Comparison of ENCODE assay signal across 24 cellular contexts in the genomic region with DNA sequence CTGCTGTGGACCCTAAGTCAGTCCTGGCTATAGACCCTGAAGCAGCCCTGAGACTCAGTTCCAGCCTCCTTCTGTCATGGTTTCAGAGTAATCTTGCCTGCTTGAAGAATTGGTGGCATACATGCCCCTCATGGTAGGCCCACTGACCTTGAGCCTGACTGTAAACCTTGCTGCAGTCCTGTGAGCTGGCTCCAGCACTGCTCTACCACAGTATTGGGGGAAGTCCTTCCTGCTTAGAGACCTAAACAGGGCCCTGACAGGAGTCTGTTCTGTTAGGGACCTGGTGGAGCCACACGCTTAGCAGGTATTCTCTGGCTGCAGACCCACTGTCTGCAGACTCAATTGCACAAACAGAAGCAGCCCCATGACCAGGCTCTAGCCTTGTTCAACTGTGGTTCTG. TPM values are rescaled to one million over a fixed set of nuclear protein-coding genes. Genes with fewer than 3 reads are reported as not detected.
DNase-seq lines count a peak whose midpoint lies in the region; ATAC-seq, FAIRE-seq and TF ChIP-seq lines count a peak whose summit lies in the region.
"Had no signal": no experiment of that assay in that cellular context is flagged by ENCODE, and none has a peak within 500 bp of the region (broad histone marks: within the 10 kb centered on the region; RNA-seq: fewer than 3 reads in every experiment).

No MANE protein-coding gene starts in this region.

- peak; percentile 56 for ATAC-seq in HepG2
- ATAC-seq in right lobe of liver, result no peak
- ATAC-seq in HG03196 (IDR thresholded peaks at IDR 0.05; ENCODE audit: unreplicated experiment), result no peak
- ATAC-seq: A549 had no signal

- H3K23ac ChIP-seq in neuronal stem cell (ENCODE audit: low read depth, low read length, poor library complexity), result no peak overlapping the region

- BruUV-seq in HepG2 (replicated peaks; lab: Mats Ljungman, UMichigan), result no TSS peak

- TF ChIP-seq CTCF in HepG2 (CRISPR knock-in tag; IDR thresholded peaks at IDR 0.05), result no peak
- no peak for TF ChIP-seq CTCF in right lobe of liver (IDR thresholded peaks at IDR 0.05)
- no peak for TF ChIP-seq CTCF in OCI-LY3 (IDR thresholded peaks at IDR 0.05; ENCODE audit: low read depth, low read length)

- H4K20me1 ChIP-seq in HepG2 (ENCODE audit: insufficient read depth, low read length), result no peaks in the 10 kb centered on the region
- H4K20me1 ChIP-seq in OCI-LY3 (ENCODE audit: insufficient read depth, low read length), result no peaks in the 10 kb centered on the region
- H4K20me1 ChIP-seq: BLaER1 treated with 17β-estradiol and CSF1 and Interleukin-3, amounts not matched to agents 10 nM and 100 nM had no signal

- H3K4me2 ChIP-seq in HepG2 (ENCODE audit: low read depth, low read length) (no peak overlapping the region), OCI-LY3 (ENCODE audit: low read length) (no peak overlapping the region), neuronal stem cell (ENCODE audit: insufficient read depth, low read length, poor library complexity, severe bottlenecking) (no peak overlapping the region)
- H3K4me2 ChIP-seq: A549; BLaER1 treated with 17β-estradiol and CSF1 and Interleukin-3, amounts not matched to agents 10 nM and 100 nM had no signal

- H2AFZ ChIP-seq in HepG2 (ENCODE audit: low read length) (no peak overlapping the region), OCI-LY3 (ENCODE audit: low read depth, low read length) (peak overlapping the region; percentile 4; the same call in 1 of the 2 replicates), neuronal stem cell (ENCODE audit: low read length) (no peak overlapping the region)
- H2AFZ ChIP-seq: GM23248 had no signal

- 0% methylated on average over 1 of the region's 1 CpG for WGBS in HepG2 (ENCODE audit: low lambda C conversion rate)
- 0% methylated on average over 1 of the region's 1 CpG for WGBS in right lobe of liver (ENCODE audit: insufficient coverage, low coverage, low lambda C conversion rate, missing lambda C conversion rate)
- WGBS in neuronal stem cell (ENCODE audit: extremely low coverage in 2 of 2, insufficient read length in 2 of 2, insufficient replicate concordance in 1 of 2), 2 donors, result no CpG with 5 or more reads among the region's 1 CpG

- H3K9ac ChIP-seq in HepG2 (ENCODE audit: insufficient read depth, low read depth, low read length) (no peak overlapping the region), OCI-LY3 (ENCODE audit: low read length) (no peak overlapping the region), neuronal stem cell (ENCODE audit: low read depth, low read length, poor library complexity) (no peak overlapping the region)
- H3K9ac ChIP-seq: BLaER1 treated with 17β-estradiol and CSF1 and Interleukin-3, amounts not matched to agents 10 nM and 100 nM; GM23248 had no signal

- no peak overlapping the region for H2BK15ac ChIP-seq in neuronal stem cell (ENCODE audit: low read length)

- no peak for DNase-seq in HepG2 (ENCODE audit: low spot score)
- DNase-seq in right lobe of liver, result no peak
- DNase-seq in neuronal stem cell (ENCODE audit: low spot score), result no peak
- no peak for DNase-seq in D341Med (ENCODE audit: low spot score)
- DNase-seq in GM12892 (ENCODE audit: insufficient read length), result no peak
- DNase-seq: 8988T; ACHN; AML-193; BE2C; Calu3; CD4-positive, alpha-beta T cell; COR-L47; DMS153; DND-41; GM23248; H7; HCEC 1CT had no signal

- no peak overlapping the region for H2BK5ac ChIP-seq in neuronal stem cell (ENCODE audit: low read length)

- H3K9me3 ChIP-seq in HepG2 (ENCODE audit: low read length) (peaks cover 3% of the 10 kb centered on the region; the same call in 1 of the 2 replicates), right lobe of liver (no peaks in the 10 kb centered on the region), OCI-LY3 (ENCODE audit: insufficient read depth, low read length) (no peaks in the 10 kb centered on the region), neuronal stem cell (replicated peaks in 1 of 2; ENCODE audit: control insufficient read depth in 2 of 2, insufficient read depth in 1 of 2, low read depth in 1 of 2, low read length in 2 of 2) (peaks cover 0 to 4% of the 10 kb centered on the region in 2 donors)
- H3K9me3 ChIP-seq: A549, BE2C had no signal

- FAIRE-seq in HepG2 (lab: Jason Lieb, UNC), result no peak
- no peak for FAIRE-seq in GM12892 (lab: Jason Lieb, UNC)
- FAIRE-seq: A549, G401.6, GM19239, H1 had no signal

- H3K27ac ChIP-seq in HepG2 (ENCODE audit: extremely low read length, insufficient read depth, low read length) (no peak overlapping the region), right lobe of liver (no peak overlapping the region), OCI-LY3 (ENCODE audit: low read length) (no peak overlapping the region), neuronal stem cell (replicated peaks; ENCODE audit: low read length) (no peak overlapping the region)
- H3K27ac ChIP-seq: A549; BLaER1 treated with 17β-estradiol and CSF1 and Interleukin-3, amounts not matched to agents 10 nM and 100 nM; GM23248 had no signal

- H4K91ac ChIP-seq in neuronal stem cell (ENCODE audit: low read depth, low read length, poor library complexity), result peak overlapping the region; percentile 45

- H2BK12ac ChIP-seq in neuronal stem cell (ENCODE audit: low read length), result no peak overlapping the region

- H2AK5ac ChIP-seq in neuronal stem cell (ENCODE audit: low read depth, low read length), result no peak overlapping the region

- no peak for TF ChIP-seq POLR2A in HepG2 (IDR thresholded peaks at IDR 0.05; ENCODE audit: insufficient read depth in 1 of 2, low read depth in 2 of 2, low read length in 2 of 2)
- TF ChIP-seq POLR2A in right lobe of liver (IDR thresholded peaks at IDR 0.05), result no peak
- TF ChIP-seq POLR2A in GM12892 (IDR thresholded peaks at IDR 0.05; ENCODE audit: low read depth, low read length), result no peak

- no peak overlapping the region for H2BK120ac ChIP-seq in neuronal stem cell (ENCODE audit: low read depth, low read length)

- H3K4me1 ChIP-seq in HepG2 (ENCODE audit: insufficient read depth, low read length) (peaks cover 7% of the 10 kb centered on the region; the same call in 1 of the 2 replicates), right lobe of liver (no peaks in the 10 kb centered on the region), OCI-LY3 (ENCODE audit: low read length) (peaks cover 15% of the 10 kb centered on the region), neuronal stem cell (ENCODE audit: control insufficient read depth in 2 of 2, insufficient read depth in 1 of 2, low read depth in 1 of 2, low read length in 2 of 2) (no peaks in the 10 kb centered on the region)
- H3K4me1 ChIP-seq: A549, BE2C had no signal

- no peak overlapping the region for H4K8ac ChIP-seq in neuronal stem cell (ENCODE audit: low read depth, low read length)

- H3K27me3 ChIP-seq in HepG2 (ENCODE audit: control insufficient read depth in 1 of 2, insufficient read depth in 2 of 2, low read length in 2 of 2) (no peaks in the 10 kb centered on the region), right lobe of liver (no peaks in the 10 kb centered on the region), OCI-LY3 (ENCODE audit: low read depth, low read length) (no peaks in the 10 kb centered on the region), neuronal stem cell (ENCODE audit: control insufficient read depth in 3 of 3, insufficient read depth in 3 of 3, low read depth in 1 of 3, low read length in 3 of 3) (no peaks in the 10 kb centered on the region)
- H3K27me3 ChIP-seq: BE2C; BLaER1 treated with 17β-estradiol and CSF1 and Interleukin-3, amounts not matched to agents 10 nM and 100 nM had no signal

- H3K79me2 ChIP-seq in HepG2 (ENCODE audit: insufficient read depth, low read length), result no peaks in the 10 kb centered on the region
- no peaks in the 10 kb centered on the region for H3K79me2 ChIP-seq in OCI-LY3 (ENCODE audit: low read length)

- H3K18ac ChIP-seq in neuronal stem cell (ENCODE audit: low read length), result peak overlapping the region; percentile 50

- CTCF ChIA-PET in HepG2 (lab: Yijun Ruan, JAX; ENCODE audit: low intra/inter-chr PET ratio, low total read pairs), result no interaction called here

- TF ChIP-seq EP300 in HepG2 (IDR thresholded peaks at IDR 0.05; ENCODE audit: low read depth in 2 of 2, low read length in 2 of 2) (no peak), HepG2 (CRISPR knock-in tag; IDR thresholded peaks at IDR 0.05; ENCODE audit: borderline replicate concordance) (no peak)

- intact Hi-C loops in HepG2 (cut with micrococcal nuclease; ENCODE audit: unreplicated experiment) (no loop called here), right lobe of liver (cut with DNase I) (no loop called here)

- H3K4me3 ChIP-seq in HepG2 (replicated peaks in 1 of 3; ENCODE audit: insufficient read depth in 1 of 3, low read depth in 2 of 3, low read length in 3 of 3), result no peak overlapping the region
- no peak overlapping the region for H3K4me3 ChIP-seq in right lobe of liver
- H3K4me3 ChIP-seq in OCI-LY3 (ENCODE audit: low read length), result no peak overlapping the region
- H3K4me3 ChIP-seq in neuronal stem cell (ENCODE audit: low read length in 2 of 2), result no peak overlapping the region
- H3K4me3 ChIP-seq: A549; BLaER1 treated with 17β-estradiol and CSF1 and Interleukin-3, amounts not matched to agents 10 nM and 100 nM; GM23248 had no signal

- H3K14ac ChIP-seq in neuronal stem cell (ENCODE audit: low read length), result no peak overlapping the region

- H3K36me3 ChIP-seq in HepG2 (replicated peaks in 1 of 2; ENCODE audit: control insufficient read depth in 1 of 2, insufficient read depth in 2 of 2, low read length in 2 of 2) (no peaks in the 10 kb centered on the region), right lobe of liver (no peaks in the 10 kb centered on the region), OCI-LY3 (replicated peaks; ENCODE audit: low read depth, low read length) (no peaks in the 10 kb centered on the region), neuronal stem cell (replicated peaks in 1 of 2; ENCODE audit: control insufficient read depth in 2 of 2, insufficient read depth in 2 of 2, low read length in 2 of 2) (peaks cover 0 to 2% of the 10 kb centered on the region in 2 donors)
- H3K36me3 ChIP-seq: BE2C had no signal

- no peak overlapping the region for H3K4ac ChIP-seq in neuronal stem cell (ENCODE audit: low read length)

- in situ Hi-C loops in HepG2 (cut with HindIII; ENCODE audit: extremely low pct_ligation_motif_present, low pct_unique_long_range_greater_than_20kb), result no loop called here

- POLR2A ChIA-PET in HepG2 (lab: Yijun Ruan, JAX), result no interaction called here

- H3K79me1 ChIP-seq in neuronal stem cell (ENCODE audit: low read depth, low read length), result no peaks in the 10 kb centered on the region

- TF ChIP-seq RAD21 in HepG2 (CRISPR knock-in tag; IDR thresholded peaks at IDR 0.05), result no peak

RNA-seq across cellular contexts. Expression of a gene that starts 47.1 kb away (rescaled TPM):
- 14.1 and 18.2 TPM in 2 replicates for total RNA-seq in HepG2 (2016; rRNA removed; fragmentation: Illumina TruSeq; extraction: Trizol)
- 4.5 and 6.4 TPM in 2 replicates for total RNA-seq in HepG2 (2016; cell fraction: cytosol; rRNA removed; fragmentation: Illumina TruSeq; extraction: Trizol; ENCODE audit: low read depth)
- total RNA-seq in HepG2 (2016; cell fraction: insoluble cytoplasmic fraction; rRNA removed; fragmentation: Illumina TruSeq; extraction: Trizol), result 12.5 and 18.8 TPM in 2 replicates
- total RNA-seq in HepG2 (2016; cell fraction: membrane; rRNA removed; fragmentation: Illumina TruSeq; extraction: Trizol), result 9.4 and 9.5 TPM in 2 replicates
- 13.9 and 15.9 TPM in 2 replicates for total RNA-seq in HepG2 (2016; cell fraction: nucleus; rRNA removed; fragmentation: Illumina TruSeq; extraction: Trizol)
- polyA plus RNA-seq in HepG2 (2011; rRNA removed), result 28.8 and 34.4 TPM in 2 replicates
- polyA plus RNA-seq in HepG2 (2011; cell fraction: cytosol; rRNA removed), result 17.2 and 22.8 TPM in 2 replicates
- polyA plus RNA-seq in HepG2 (2011; cell fraction: nucleus; rRNA removed), result 27.7 and 44.1 TPM in 2 replicates
- polyA plus RNA-seq in HepG2 (2012), result 14.1 and 19.7 TPM in 2 replicates
- polyA plus RNA-seq in HepG2 (2016; cell fraction: cytosol; fragmentation: Illumina TruSeq; extraction: Trizol; ENCODE audit: low read depth), result 4.3 and 4.9 TPM in 2 replicates
- 10.8 and 11.6 TPM in 2 replicates for polyA plus RNA-seq in HepG2 (2016; cell fraction: insoluble cytoplasmic fraction; fragmentation: Illumina TruSeq; extraction: Trizol; ENCODE audit: low read depth)
- 4.9 and 5.1 TPM in 2 replicates for polyA plus RNA-seq in HepG2 (2016; cell fraction: membrane; fragmentation: Illumina TruSeq; extraction: Trizol; ENCODE audit: low read depth)
- 18.1 and 22.4 TPM in 2 replicates for polyA plus RNA-seq in HepG2 (2016; cell fraction: nucleus; fragmentation: Illumina TruSeq; extraction: Trizol; ENCODE audit: insufficient read depth, low read depth)
- polyA minus RNA-seq in HepG2 (2011; rRNA and poly(A)+ RNA removed; ENCODE audit: low replicate concordance), result 9.8 and 14.4 TPM in 2 replicates
- 5.9 and 7.8 TPM in 2 replicates for polyA minus RNA-seq in HepG2 (2011; cell fraction: cytosol; rRNA and poly(A)+ RNA removed)
- polyA minus RNA-seq in HepG2 (2011; cell fraction: nucleus; rRNA and poly(A)+ RNA removed), result 8.8 and 12.8 TPM in 2 replicates
- total RNA-seq in right lobe of liver, result 10 to 100 TPM; 12.5 to 16.8 (median 15.6) TPM
- polyA plus RNA-seq in neuronal stem cell (2013, experiment 1 of 2), result 2.2 TPM
- polyA plus RNA-seq in neuronal stem cell (2013, experiment 2 of 2), result 2.4 TPM
- polyA plus RNA-seq in GM12892 (2012; ENCODE audit: missing spikeins), result 24.5 TPM

RNA-seq across cellular contexts. Expression of a gene that starts 53.8 kb away (rescaled TPM):
- total RNA-seq in HepG2 (2016; rRNA removed; fragmentation: Illumina TruSeq; extraction: Trizol) (44.5 and 53.6 TPM in 2 replicates), right lobe of liver (10 to 100 TPM; 20.8 to 53.1 (median 21.4) TPM)
- total RNA-seq in HepG2 (2016; cell fraction: cytosol; rRNA removed; fragmentation: Illumina TruSeq; extraction: Trizol; ENCODE audit: low read depth), result 20.6 and 24.6 TPM in 2 replicates
- total RNA-seq in HepG2 (2016; cell fraction: insoluble cytoplasmic fraction; rRNA removed; fragmentation: Illumina TruSeq; extraction: Trizol), result 47.2 and 53.9 TPM in 2 replicates
- total RNA-seq in HepG2 (2016; cell fraction: membrane; rRNA removed; fragmentation: Illumina TruSeq; extraction: Trizol), result 40.5 and 44.5 TPM in 2 replicates
- total RNA-seq in HepG2 (2016; cell fraction: nucleus; rRNA removed; fragmentation: Illumina TruSeq; extraction: Trizol), result 45.5 and 51.6 TPM in 2 replicates
- 26.7 and 28.2 TPM in 2 replicates for polyA plus RNA-seq in HepG2 (2011; rRNA removed)
- 9.0 and 15.4 TPM in 2 replicates for polyA plus RNA-seq in HepG2 (2011; cell fraction: cytosol; rRNA removed)
- polyA plus RNA-seq in HepG2 (2011; cell fraction: nucleus; rRNA removed), result 21.8 and 30.1 TPM in 2 replicates
- 33.7 and 70.3 TPM in 2 replicates for polyA plus RNA-seq in HepG2 (2012)
- 16.6 and 17.0 TPM in 2 replicates for polyA plus RNA-seq in HepG2 (2016; cell fraction: cytosol; fragmentation: Illumina TruSeq; extraction: Trizol; ENCODE audit: low read depth)
- 45.3 and 49.0 TPM in 2 replicates for polyA plus RNA-seq in HepG2 (2016; cell fraction: insoluble cytoplasmic fraction; fragmentation: Illumina TruSeq; extraction: Trizol; ENCODE audit: low read depth)
- 26.4 and 27.3 TPM in 2 replicates for polyA plus RNA-seq in HepG2 (2016; cell fraction: membrane; fragmentation: Illumina TruSeq; extraction: Trizol; ENCODE audit: low read depth)
- 56.3 and 58.4 TPM in 2 replicates for polyA plus RNA-seq in HepG2 (2016; cell fraction: nucleus; fragmentation: Illumina TruSeq; extraction: Trizol; ENCODE audit: insufficient read depth, low read depth)
- polyA minus RNA-seq in HepG2 (2011; rRNA and poly(A)+ RNA removed; ENCODE audit: low replicate concordance), result 10.2 and 14.1 TPM in 2 replicates
- 21.5 and 25.2 TPM in 2 replicates for polyA minus RNA-seq in HepG2 (2011; cell fraction: cytosol; rRNA and poly(A)+ RNA removed)
- 83.3 and 108 TPM in 2 replicates for polyA minus RNA-seq in HepG2 (2011; cell fraction: nucleus; rRNA and poly(A)+ RNA removed)
- 11.5 TPM for polyA plus RNA-seq in neuronal stem cell (2013, experiment 1 of 2)
- polyA plus RNA-seq in neuronal stem cell (2013, experiment 2 of 2), result 10.1 TPM
- 50.6 TPM for polyA plus RNA-seq in GM12892 (2012; ENCODE audit: missing spikeins)
